In genomic region chr6:36187446-36187845, GRCh38 we compare ENCODE assay signal across 22 cellular contexts. TPM values are rescaled to one million over a fixed set of nuclear protein-coding genes. Genes with fewer than 3 reads are reported as not detected.
"Had no signal": no experiment of that assay in that cellular context is flagged by ENCODE, and none has a peak within 500 bp of the region (broad histone marks: within the 10 kb centered on the region; RNA-seq: fewer than 3 reads in every experiment).

No MANE protein-coding gene starts in this region.

- DNase-seq: activated B cell treated with CpG ODN at 0.5 μM for 24 hours; activated CD4-positive, alpha-beta memory T cell treated with anti-CD3 and anti-CD28 coated beads, Interleukin-2, amount 10 ng/mL, durations not matched to agents 7 days and 5 days; activated CD4-positive, alpha-beta T cell treated with anti-CD3 and anti-CD28 coated beads for 1 hour; activated CD4-positive, alpha-beta T cell treated with anti-CD3 and anti-CD28 coated beads, Interleukin-2, amount 50 U/mL, for 1 hour; activated gamma-delta T cell; activated naive CD4-positive, alpha-beta T cell treated with anti-CD3 and anti-CD28 coated beads for 36 hours; activated T-cell treated with anti-CD3 and anti-CD28 coated beads for 4 hours; activated T-cell treated with anti-CD3 and anti-CD28 coated beads, Interleukin-2, amount 50 U/mL, for 48 hours; amygdala; MM.1S; NCI-H1092 treated with DMSO at 0.1 percent for 48 hours; NCI-H1417 treated with DMSO at 0.1 percent for 48 hours; NCI-H1694; NCI-H2029; NCI-H345; NCI-H510A treated with DMSO at 0.1 percent for 48 hours; NCI-H69; PC-3; SHP77 had no signal

- FAIRE-seq: astrocyte had no signal

- ATAC-seq: activated T-helper 17 cell treated with anti-CD3 and anti-CD28 coated beads, Interleukin-2, amount 50 U/mL, for 72 hours; PC-3 had no signal

RNA-seq across cellular contexts. Expression of gene MAPK13, which starts 57.1 kb away (rescaled TPM):
- total RNA-seq: SK-MEL-5 had no signal
